In genomic region chr18:47926101-47926850, GRCh38 we compare ENCODE assay signal across 1 cellular context.
TF ChIP-seq lines count a peak whose summit lies in the region.

No MANE protein-coding gene starts in this region.

TF ChIP-seq in WTC11, 78 proteins besides CTCF, POLR2A, EP300 and RAD21 (continued from another document):
- no peak for TF ChIP-seq ARID4B (CRISPR knock-in tag; IDR thresholded peaks at IDR 0.05; ENCODE audit: borderline replicate concordance)
- no peak for TF ChIP-seq CBFB (CRISPR knock-in tag; IDR thresholded peaks at IDR 0.05; ENCODE audit: low read depth)
- TF ChIP-seq FOXJ3 (CRISPR knock-in tag; IDR thresholded peaks at IDR 0.05; ENCODE audit: borderline replicate concordance): no peak
- TF ChIP-seq IRF1 (CRISPR knock-in tag; IDR thresholded peaks at IDR 0.05): no peak
- TF ChIP-seq E2F5 (CRISPR knock-in tag; IDR thresholded peaks at IDR 0.05): no peak
- TF ChIP-seq NR1H2 (CRISPR knock-in tag; IDR thresholded peaks at IDR 0.05): no peak
- TF ChIP-seq ERG (CRISPR knock-in tag; IDR thresholded peaks at IDR 0.05): no peak
- TF ChIP-seq ELF4 (CRISPR knock-in tag; IDR thresholded peaks at IDR 0.05; ENCODE audit: low read depth): no peak
- TF ChIP-seq SMAD4 (CRISPR knock-in tag; IDR thresholded peaks at IDR 0.05): no peak
